Comparison of ENCODE assay signal across 15 cellular contexts in the genomic region with DNA sequence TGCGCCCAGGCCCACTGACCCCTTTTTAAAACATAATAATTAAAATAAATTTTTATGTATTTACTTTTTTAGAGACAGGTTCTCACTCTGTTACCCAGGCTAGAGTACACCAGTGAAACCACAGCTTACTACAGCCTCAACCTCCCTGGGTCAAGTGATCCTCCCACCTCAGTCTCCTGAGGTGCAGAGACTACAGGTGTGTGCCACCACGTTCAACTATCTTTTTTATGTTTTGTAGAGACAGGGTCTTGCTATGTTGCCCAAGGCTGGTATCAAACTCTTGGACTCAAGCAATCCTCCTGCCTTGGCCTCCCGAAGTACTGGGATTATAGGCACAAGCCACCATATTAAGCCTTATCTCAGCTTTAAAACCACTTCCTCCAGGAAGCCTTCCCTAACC. TPM values are rescaled to one million over a fixed set of nuclear protein-coding genes. Genes with fewer than 3 reads are reported as not detected.
DNase-seq lines count a peak whose midpoint lies in the region; ATAC-seq and TF ChIP-seq lines count a peak whose summit lies in the region.
"Had no signal": no experiment of that assay in that cellular context is flagged by ENCODE, and none has a peak within 500 bp of the region (broad histone marks: within the 10 kb centered on the region; RNA-seq: fewer than 3 reads in every experiment).

No MANE protein-coding gene starts in this region.

- CTCF ChIA-PET in activated CD8-positive, alpha-beta T cell treated with anti-CD3 and anti-CD28 coated beads for 36 hours (lab: Charles Lee) = interaction anchor here (2.1 to 2.2 kb wide), 2 partner anchors 74 to 78 kb away, joined by 7 to 8 read pairs; no protein-coding TSS in a partner anchor
- CTCF ChIA-PET in activated naive CD4-positive, alpha-beta T cell treated with anti-CD3 and anti-CD28 coated beads, Interleukin-2, amount 10 ng/mL, durations not matched to agents 7 days and 5 days (lab: Charles Lee) = no interaction called here
- CTCF ChIA-PET in PC-9 (lab: Charles Lee) = interaction anchor here (0.6 kb wide), 1 partner anchor 30 kb away, joined by 3 read pairs; no protein-coding TSS in a partner anchor

- no peak for TF ChIP-seq CTCF in HFFc6 (IDR thresholded peaks at IDR 0.05)
- TF ChIP-seq CTCF in osteocyte (IDR thresholded peaks at IDR 0.05) = no peak
- no peak for TF ChIP-seq CTCF in uterus (IDR thresholded peaks at IDR 0.05)
- no peak for TF ChIP-seq CTCF in activated CD8-positive, alpha-beta T cell treated with anti-CD3 and anti-CD28 coated beads for 36 hours (IDR thresholded peaks at IDR 0.05)
- TF ChIP-seq CTCF in PC-9 (conservative IDR thresholded peaks at IDR 0.05) = no peak

- H3K9me2 ChIP-seq in PC-9 (ENCODE audit: insufficient read depth) = no peaks in the 10 kb centered on the region

- intact Hi-C loops in uterus (cut with DNase I; ENCODE audit: low total_unique reads) = no loop called here
- intact Hi-C loops in activated CD8-positive, alpha-beta T cell treated with anti-CD3 and anti-CD28 coated beads for 36 hours (cut with micrococcal nuclease) = no loop called here
- intact Hi-C loops in PC-9 (cut with micrococcal nuclease; ENCODE audit: unreplicated experiment) = loop anchor here (5.0 kb wide), 1 partner anchor 75 kb away; no protein-coding TSS in a partner anchor

- no peak overlapping the region for H2AFZ ChIP-seq in PC-9

- no peak overlapping the region for H3K4me2 ChIP-seq in PC-9

- H3F3A ChIP-seq in PC-9 (ENCODE audit: insufficient read depth, low read depth) = peaks cover 33% of the 10 kb centered on the region

- H3K27me3 ChIP-seq in uterus (no peaks in the 10 kb centered on the region), PC-9 (ENCODE audit: insufficient read depth, low read depth) (no peaks in the 10 kb centered on the region)
- H3K27me3 ChIP-seq: BE2C had no signal

- H3K27ac ChIP-seq in epithelial cell of prostate = peak overlapping the region; percentile 99
- peak overlapping the region; percentile 80 to 84 for H3K27ac ChIP-seq in uterus
- no peak overlapping the region for H3K27ac ChIP-seq in PC-9

- H3K4me3 Mint-ChIP-seq in HFFc6 (no peak overlapping the region), osteocyte (ENCODE audit: unreplicated experiment) (no peak overlapping the region)
- no peak overlapping the region for H3K4me3 Mint-ChIP-seq in activated CD8-positive, alpha-beta T cell treated with anti-CD3 and anti-CD28 coated beads for 36 hours
- H3K4me3 Mint-ChIP-seq in activated naive CD4-positive, alpha-beta T cell treated with anti-CD3 and anti-CD28 coated beads, Interleukin-2, amount 10 ng/mL, durations not matched to agents 7 days and 5 days = no peak overlapping the region
- H3K4me3 Mint-ChIP-seq: CD8-positive, alpha-beta T cell had no signal

- H3K4me3 ChIP-seq in uterus (no peak overlapping the region), PC-9 (no peak overlapping the region)

- BruUV-seq in PC-9 (replicated peaks; lab: Mats Ljungman, UMichigan) = no TSS peak

- no peaks in the 10 kb centered on the region for H3K9me3 Mint-ChIP-seq in HFFc6
- no peaks in the 10 kb centered on the region for H3K9me3 Mint-ChIP-seq in osteocyte (ENCODE audit: unreplicated experiment)
- no peaks in the 10 kb centered on the region for H3K9me3 Mint-ChIP-seq in activated CD8-positive, alpha-beta T cell treated with anti-CD3 and anti-CD28 coated beads for 36 hours
- no peaks in the 10 kb centered on the region for H3K9me3 Mint-ChIP-seq in activated naive CD4-positive, alpha-beta T cell treated with anti-CD3 and anti-CD28 coated beads, Interleukin-2, amount 10 ng/mL, durations not matched to agents 7 days and 5 days
- H3K9me3 Mint-ChIP-seq: CD8-positive, alpha-beta T cell had no signal

- peak overlapping the region; percentile 69 for H3K27ac Mint-ChIP-seq in HFFc6
- peak overlapping the region; percentile 99 for H3K27ac Mint-ChIP-seq in osteocyte (ENCODE audit: unreplicated experiment)
- H3K27ac Mint-ChIP-seq in activated CD8-positive, alpha-beta T cell treated with anti-CD3 and anti-CD28 coated beads for 36 hours = no peak overlapping the region
- no peak overlapping the region for H3K27ac Mint-ChIP-seq in activated naive CD4-positive, alpha-beta T cell treated with anti-CD3 and anti-CD28 coated beads, Interleukin-2, amount 10 ng/mL, durations not matched to agents 7 days and 5 days
- H3K27ac Mint-ChIP-seq: CD8-positive, alpha-beta T cell had no signal

- no peaks in the 10 kb centered on the region; the same call in 1 of the 2 replicates for H3K79me2 ChIP-seq in PC-9 (ENCODE audit: low read depth)

- no peaks in the 10 kb centered on the region for H4K20me1 ChIP-seq in PC-9 (ENCODE audit: insufficient read depth)

- no peaks in the 10 kb centered on the region for H3K9me3 ChIP-seq in uterus
- no peaks in the 10 kb centered on the region for H3K9me3 ChIP-seq in PC-9 (ENCODE audit: insufficient read depth, low read depth)
- H3K9me3 ChIP-seq: BE2C had no signal

- POLR2A ChIA-PET in activated CD8-positive, alpha-beta T cell treated with anti-CD3 and anti-CD28 coated beads for 36 hours (lab: Charles Lee) = interaction anchor here (0.6 kb wide), 1 partner anchor 19 kb away, joined by 3 read pairs; no protein-coding TSS in a partner anchor
- POLR2A ChIA-PET in PC-9 (lab: Charles Lee; ENCODE audit: unreplicated experiment) = no interaction called here

- peaks cover 9% of the 10 kb centered on the region for H3K27me3 Mint-ChIP-seq in HFFc6 (ENCODE audit: insufficient read depth)
- H3K27me3 Mint-ChIP-seq in osteocyte (ENCODE audit: unreplicated experiment) = no peaks in the 10 kb centered on the region
- H3K27me3 Mint-ChIP-seq in activated CD8-positive, alpha-beta T cell treated with anti-CD3 and anti-CD28 coated beads for 36 hours = no peaks in the 10 kb centered on the region
- H3K27me3 Mint-ChIP-seq in activated naive CD4-positive, alpha-beta T cell treated with anti-CD3 and anti-CD28 coated beads, Interleukin-2, amount 10 ng/mL, durations not matched to agents 7 days and 5 days = peaks cover 5% of the 10 kb centered on the region

- H3K4me1 ChIP-seq in uterus (peaks cover 8 to 12% of the 10 kb centered on the region in 2 donors), PC-9 (replicated peaks; ENCODE audit: insufficient read depth) (peaks cover 38% of the 10 kb centered on the region)

- H3K4me1 Mint-ChIP-seq in HFFc6 (ENCODE audit: low read depth) (peaks cover 73% of the 10 kb centered on the region), osteocyte (ENCODE audit: unreplicated experiment) (peaks cover 38% of the 10 kb centered on the region)
- peaks cover 17% of the 10 kb centered on the region for H3K4me1 Mint-ChIP-seq in activated CD8-positive, alpha-beta T cell treated with anti-CD3 and anti-CD28 coated beads for 36 hours (ENCODE audit: low read depth)
- H3K4me1 Mint-ChIP-seq in activated naive CD4-positive, alpha-beta T cell treated with anti-CD3 and anti-CD28 coated beads, Interleukin-2, amount 10 ng/mL, durations not matched to agents 7 days and 5 days = peaks cover 18% of the 10 kb centered on the region

- H3K36me3 Mint-ChIP-seq in HFFc6 (ENCODE audit: low read depth) (peaks cover 11% of the 10 kb centered on the region; the same call in 1 of the 2 replicates), osteocyte (ENCODE audit: unreplicated experiment) (peaks cover 13% of the 10 kb centered on the region)
- peaks cover 25% of the 10 kb centered on the region for H3K36me3 Mint-ChIP-seq in activated CD8-positive, alpha-beta T cell treated with anti-CD3 and anti-CD28 coated beads for 36 hours (ENCODE audit: low read depth)
- H3K36me3 Mint-ChIP-seq in activated naive CD4-positive, alpha-beta T cell treated with anti-CD3 and anti-CD28 coated beads, Interleukin-2, amount 10 ng/mL, durations not matched to agents 7 days and 5 days = peaks cover 11% of the 10 kb centered on the region

- no peak for ATAC-seq in activated CD8-positive, alpha-beta T cell treated with anti-CD3 and anti-CD28 coated beads for 36 hours
- ATAC-seq: CD8-positive, alpha-beta T cell; Panc1 had no signal

- H3K36me3 ChIP-seq in uterus (no peaks in the 10 kb centered on the region), PC-9 (ENCODE audit: low read depth) (peaks cover 7% of the 10 kb centered on the region; the same call in 1 of the 2 replicates)

- DNase-seq in HFFc6 (no peak), epithelial cell of prostate (ENCODE audit: low read depth, low spot score) (no peak), osteocyte (ENCODE audit: extremely low spot score, unreplicated experiment) (no peak), uterus (no peak), PC-9 (no peak)
- no peak for DNase-seq in activated CD8-positive, alpha-beta T cell treated with anti-CD3 and anti-CD28 coated beads for 36 hours
- no peak for DNase-seq in activated naive CD4-positive, alpha-beta T cell treated with anti-CD3 and anti-CD28 coated beads, Interleukin-2, amount 10 ng/mL, durations not matched to agents 7 days and 5 days
- DNase-seq: BE2C; CD8-positive, alpha-beta T cell; NCI-H2029; NCI-H2171 treated with DMSO at 0.1 percent for 48 hours; NCI-H510A; NCI-H82; SHP77 treated with DMSO at 0.1 percent for 48 hours had no signal

- TF ChIP-seq POLR2A in uterus (IDR thresholded peaks at IDR 0.05) = no peak

RNA-seq across cellular contexts. Expression of a gene that starts 56.1 kb away (rescaled TPM):
- total RNA-seq in HFFc6 (2021; fragmentation: NEBNext Ultra II Directional; extraction: Animal tissue kit (Norgen Biotek cat#: 25700)) = 100 to 1,000 TPM; 126 to 148 (median 130) TPM
- total RNA-seq in osteocyte (126 and 138 TPM in 2 replicates), uterus (100 to 1,000 TPM in 1 of 4 donors, 10 to 100 TPM in 3; 42.8 to 104 (median 47.2) TPM), PC-9 (2021) (53.9 and 62.5 TPM in 2 replicates)
- total RNA-seq in activated CD8-positive, alpha-beta T cell treated with anti-CD3 and anti-CD28 coated beads for 36 hours = under 1 TPM; 0.34 to 0.87 TPM
- total RNA-seq: CD8-positive, alpha-beta T cell had no signal

Comparison
In these comparisons a context has a peak if more than half of its experiments do, and no peak if none do; other contexts are left out.
1. H3K27ac Mint-ChIP-seq: peak in HFFc6 (single experiment) and osteocyte (single experiment); none in activated CD8-positive, alpha-beta T cell treated with anti-CD3 and anti-CD28 coated beads for 36 hours (single experiment) and activated naive CD4-positive, alpha-beta T cell treated with anti-CD3 and anti-CD28 coated beads, Interleukin-2, amount 10 ng/mL, durations not matched to agents 7 days and 5 days (single experiment).
2. RNA of a gene that starts 56.1 kb away (total RNA-seq): 126 to 138 TPM in osteocyte, 126 to 148 TPM in HFFc6, 53.9 to 62.5 TPM in PC-9 and 42.8 to 104 TPM in uterus; 0.34 to 0.87 TPM in activated CD8-positive, alpha-beta T cell treated with anti-CD3 and anti-CD28 coated beads for 36 hours; every median in the first group is over 10 times any median in the second.